Comparison of ENCODE assay signal across 13 cellular contexts in genomic region chr6:57048577-57048976, GRCh38. TPM values are rescaled to one million over a fixed set of nuclear protein-coding genes. Genes with fewer than 3 reads are reported as not detected.
A peak's percentile ranks its signal among the peaks of the same experiment; 100 is the strongest.
DNase-seq lines count a peak whose midpoint lies in the region; TF ChIP-seq lines count a peak whose summit lies in the region.
"Had no signal": no experiment of that assay in that cellular context is flagged by ENCODE, and none has a peak within 500 bp of the region (broad histone marks: within the 10 kb centered on the region; RNA-seq: fewer than 3 reads in every experiment).

No MANE protein-coding gene starts in this region.

- peaks cover 9% of the 10 kb centered on the region for H3K4me1 ChIP-seq in mammary epithelial cell (ENCODE audit: insufficient read depth, low read length)

- WGBS in mammary epithelial cell (ENCODE audit: low coverage, missing lambda C conversion rate) = 91% methylated on average over 5 of the region's 5 CpGs

- no peak overlapping the region for H3K27ac Mint-ChIP-seq in T-helper 2 cell treated with Interferon-gamma antibody and Interleukin-4, amounts not matched to agents 5 μg/mL and 100 μg/mL, for 36 hours
- H3K27ac Mint-ChIP-seq in neural crest cell (ENCODE audit: unreplicated experiment) (no peak overlapping the region), immature natural killer cell (no peak overlapping the region)

- peaks cover 24% of the 10 kb centered on the region for H3K27me3 Mint-ChIP-seq in T-helper 2 cell treated with Interferon-gamma antibody and Interleukin-4, amounts not matched to agents 5 μg/mL and 100 μg/mL, for 36 hours (ENCODE audit: low read depth)
- peaks cover 11% of the 10 kb centered on the region for H3K27me3 Mint-ChIP-seq in neural crest cell (ENCODE audit: low read depth)
- peaks cover 0 to 7% (median 3%) of the 10 kb centered on the region in 3 donors for H3K27me3 Mint-ChIP-seq in immature natural killer cell (ENCODE audit: low read depth in 3 of 3)

- H3K36me3 Mint-ChIP-seq in T-helper 2 cell treated with Interferon-gamma antibody and Interleukin-4, amounts not matched to agents 5 μg/mL and 100 μg/mL, for 36 hours (ENCODE audit: low read depth) = peaks cover 34% of the 10 kb centered on the region
- H3K36me3 Mint-ChIP-seq in neural crest cell (ENCODE audit: low read depth) = peaks cover 10% of the 10 kb centered on the region
- peaks cover 5 to 13% (median 9%) of the 10 kb centered on the region in 3 donors for H3K36me3 Mint-ChIP-seq in immature natural killer cell

- no peaks in the 10 kb centered on the region for H3K27me3 ChIP-seq in mammary epithelial cell (ENCODE audit: insufficient read depth, low read length)
- H3K27me3 ChIP-seq: ovary, Peyer's patch had no signal

- H3K4me3 Mint-ChIP-seq in T-helper 2 cell treated with Interferon-gamma antibody and Interleukin-4, amounts not matched to agents 5 μg/mL and 100 μg/mL, for 36 hours = peak overlapping the region; percentile 78
- H3K4me3 Mint-ChIP-seq in neural crest cell = peak overlapping the region; percentile 88
- H3K4me3 Mint-ChIP-seq in immature natural killer cell = peak overlapping the region in 2 of 5 donors; percentile 25 to 59

- H3K79me2 ChIP-seq in mammary epithelial cell (ENCODE audit: insufficient read depth, low read length) = peaks cover 42% of the 10 kb centered on the region

- no peaks in the 10 kb centered on the region for H3K9me3 Mint-ChIP-seq in T-helper 2 cell treated with Interferon-gamma antibody and Interleukin-4, amounts not matched to agents 5 μg/mL and 100 μg/mL, for 36 hours
- peaks cover 4% of the 10 kb centered on the region for H3K9me3 Mint-ChIP-seq in neural crest cell
- H3K9me3 Mint-ChIP-seq in immature natural killer cell = no peaks in the 10 kb centered on the region

- in situ Hi-C loops in mammary epithelial cell (cut with MboI; ENCODE audit: low sequenced_read_pairs in 2 of 2) = no loop called here

- no peaks in the 10 kb centered on the region for H4K20me1 ChIP-seq in mammary epithelial cell (ENCODE audit: insufficient read depth, low read length)

- DNase-seq in T-helper 2 cell treated with Interferon-gamma antibody and Interleukin-4, amounts not matched to agents 5 μg/mL and 100 μg/mL, for 36 hours (ENCODE audit: low spot score) = no peak
- no peak for DNase-seq in T-helper 2 cell
- DNase-seq in NB4 (ENCODE audit: low read depth) = no peak
- no peak for DNase-seq in mammary epithelial cell
- no peak for DNase-seq in neural crest cell (ENCODE audit: low read depth, low spot score)
- no peak for DNase-seq in immature natural killer cell
- no peak for DNase-seq in hypothalamus (lab: John Stamatoyannopoulos, UW)
- no peak for DNase-seq in NCI-H1048 (lab: John Stamatoyannopoulos, UW)
- DNase-seq: activated CD4-positive, alpha-beta T cell treated with anti-CD3 and anti-CD28 coated beads for 4 hours; NCI-H1092; ovary; Peyer's patch; transverse colon had no signal

- H2AFZ ChIP-seq in mammary epithelial cell (ENCODE audit: low read depth, low read length) = no peak overlapping the region

- CTCF ChIA-PET in mammary epithelial cell (lab: Charles Lee; ENCODE audit: low non-redundant PET) = no interaction called here

- BruUV-seq in mammary epithelial cell (replicated peaks; lab: Mats Ljungman, UMichigan) = no TSS peak

- no peak for TF ChIP-seq POLR2A in NB4 (IDR thresholded peaks at IDR 0.05; ENCODE audit: extremely low read depth, insufficient read length)

- dilution Hi-C loops in mammary epithelial cell (cut with HindIII; ENCODE audit: low sequenced_read_pairs) = no loop called here

- no peaks in the 10 kb centered on the region for H3K9me3 ChIP-seq in mammary epithelial cell (replicated peaks; ENCODE audit: insufficient read depth, low read length)
- H3K9me3 ChIP-seq: ovary, Peyer's patch, transverse colon had no signal

- peak overlapping the region; percentile 77 for H3K4me2 ChIP-seq in mammary epithelial cell (ENCODE audit: insufficient read depth, low read depth, low read length)

- no peak overlapping the region for H3K27ac ChIP-seq in mammary epithelial cell (ENCODE audit: insufficient read depth, low read depth, low read length)
- H3K27ac ChIP-seq: ovary, Peyer's patch had no signal

- H3K4me1 Mint-ChIP-seq in T-helper 2 cell treated with Interferon-gamma antibody and Interleukin-4, amounts not matched to agents 5 μg/mL and 100 μg/mL, for 36 hours (ENCODE audit: low read depth) = peaks cover 27% of the 10 kb centered on the region
- peaks cover 34% of the 10 kb centered on the region for H3K4me1 Mint-ChIP-seq in neural crest cell
- peaks cover 17 to 39% of the 10 kb centered on the region in 2 donors for H3K4me1 Mint-ChIP-seq in immature natural killer cell

- H3K4me3 ChIP-seq in NB4 (ENCODE audit: low read depth, low read length) (peak overlapping the region; percentile 65), mammary epithelial cell (replicated peaks in 1 of 3; ENCODE audit: insufficient read depth in 1 of 3, low read depth in 2 of 3, low read length in 3 of 3) (no peak overlapping the region)
- H3K4me3 ChIP-seq: ovary, Peyer's patch had no signal

- intact Hi-C loops in mammary epithelial cell (cut with micrococcal nuclease) = no loop called here

- TF ChIP-seq CTCF in NB4 (IDR thresholded peaks at IDR 0.05; ENCODE audit: low read depth, low read length) (no peak), mammary epithelial cell (conservative IDR thresholded peaks at IDR 0.05 in 1 of 2, IDR thresholded peaks at IDR 0.05 in 1 of 2; ENCODE audit: extremely low read depth in 1 of 2, insufficient read depth in 1 of 2, low read depth in 1 of 2, low read length in 2 of 2) (no peak), neural crest cell (conservative IDR thresholded peaks at IDR 0.05) (no peak)

- H3K36me3 ChIP-seq in mammary epithelial cell (ENCODE audit: insufficient read depth, low read length) = peaks cover 30% of the 10 kb centered on the region
- H3K36me3 ChIP-seq: ovary had no signal

- H3K9ac ChIP-seq in mammary epithelial cell (ENCODE audit: insufficient read depth, low read length) = no peak overlapping the region

RNA-seq across cellular contexts. Expression of gene KIAA1586, which starts 2.1 kb away (rescaled TPM):
- total RNA-seq in mammary epithelial cell (10 to 100 TPM; 12.3 to 14.4 TPM), neural crest cell (38.2 and 39.8 TPM in 2 replicates)
- polyA plus RNA-seq in mammary epithelial cell (2.8 TPM), immature natural killer cell (1 to 10 TPM; 2.6 to 7.9 (median 6.1) TPM)
- polyA minus RNA-seq in mammary epithelial cell = 3.8 TPM

RNA-seq across cellular contexts. Expression of gene ZNF451, which starts 41.4 kb away (rescaled TPM):
- total RNA-seq in mammary epithelial cell = 10 to 100 TPM; 63.0 to 71.7 TPM
- polyA plus RNA-seq in mammary epithelial cell = 14.9 TPM
- polyA minus RNA-seq in mammary epithelial cell = 112 TPM
- 61.0 and 65.6 TPM in 2 replicates for total RNA-seq in neural crest cell
- polyA plus RNA-seq in immature natural killer cell = 10 to 100 TPM; 10.2 to 26.0 (median 11.8) TPM
